ENCODE assay signal across 37 cellular contexts in genomic region chr5:82319192-82319591, GRCh38.
"Had no signal": no experiment of that assay in that cellular context is flagged by ENCODE, and none has a peak within 500 bp of the region (broad histone marks: within the 10 kb centered on the region; RNA-seq: fewer than 3 reads in every experiment).

No MANE protein-coding gene starts in this region.

- H3K9me3 ChIP-seq: ascending aorta had no signal

- H3K36me3 ChIP-seq: ascending aorta, cardiac muscle cell had no signal

- H3K4me1 Mint-ChIP-seq: activated B cell treated with CpG ODN at 0.5 μM for 24 hours; activated CD4-positive, alpha-beta memory T cell treated with anti-CD3 and anti-CD28 coated beads, Interleukin-2, amount 10 ng/mL, durations not matched to agents 7 days and 5 days; activated CD4-positive, alpha-beta T cell treated with anti-CD3 and anti-CD28 coated beads for 36 hours; activated CD4-positive, alpha-beta T cell treated with anti-CD3 and anti-CD28 coated beads, Interleukin-2, amount 10 ng/mL, durations not matched to agents 7 days and 5 days; activated naive CD4-positive, alpha-beta T cell treated with anti-CD3 and anti-CD28 coated beads, Interleukin-2, amount 10 ng/mL, durations not matched to agents 7 days and 5 days; activated naive CD4-positive, alpha-beta T cell treated with anti-CD3 and anti-CD28 coated beads, Interleukin-2, amount 50 U/mL, for 24 hours; activated naive CD8-positive, alpha-beta T cell treated with anti-CD3 and anti-CD28 coated beads, Interleukin-2, amount 50 U/mL, for 24 hours; central memory CD8-positive, alpha-beta T cell had no signal

- ATAC-seq: activated CD4-positive, alpha-beta T cell treated with anti-CD3 and anti-CD28 coated beads for 36 hours; activated CD8-positive, alpha-beta memory T cell treated with anti-CD3 and anti-CD28 coated beads, Interleukin-2, amount 10 ng/mL, durations not matched to agents 7 days and 5 days; activated CD8-positive, alpha-beta T cell treated with anti-CD3 and anti-CD28 coated beads, Interleukin-2, amount 10 ng/mL, durations not matched to agents 7 days and 5 days; activated naive CD8-positive, alpha-beta T cell treated with anti-CD3 and anti-CD28 coated beads, Interleukin-2, amount 50 U/mL, for 24 hours had no signal

- H3K4me3 Mint-ChIP-seq: activated B cell treated with CpG ODN at 0.5 μM for 24 hours; activated CD4-positive, alpha-beta memory T cell treated with anti-CD3 and anti-CD28 coated beads, Interleukin-2, amount 10 ng/mL, durations not matched to agents 7 days and 5 days; activated CD4-positive, alpha-beta T cell treated with anti-CD3 and anti-CD28 coated beads for 36 hours; activated CD4-positive, alpha-beta T cell treated with anti-CD3 and anti-CD28 coated beads, Interleukin-2, amount 10 ng/mL, durations not matched to agents 7 days and 5 days; activated CD8-positive, alpha-beta memory T cell treated with anti-CD3 and anti-CD28 coated beads, Interleukin-2, amount 10 ng/mL, durations not matched to agents 7 days and 5 days; activated CD8-positive, alpha-beta T cell treated with anti-CD3 and anti-CD28 coated beads, Interleukin-2, amount 10 ng/mL, durations not matched to agents 7 days and 5 days; activated naive CD4-positive, alpha-beta T cell treated with anti-CD3 and anti-CD28 coated beads, Interleukin-2, amount 10 ng/mL, durations not matched to agents 7 days and 5 days; activated naive CD4-positive, alpha-beta T cell treated with anti-CD3 and anti-CD28 coated beads, Interleukin-2, amount 50 U/mL, for 24 hours; activated naive CD8-positive, alpha-beta T cell; activated naive CD8-positive, alpha-beta T cell treated with anti-CD3 and anti-CD28 coated beads, Interleukin-2, amount 10 ng/mL, durations not matched to agents 7 days and 5 days; activated naive CD8-positive, alpha-beta T cell treated with anti-CD3 and anti-CD28 coated beads, Interleukin-2, amount 50 U/mL, for 24 hours; activated T-cell treated with anti-CD3 and anti-CD28 coated beads, Interleukin-2, amount 50 U/mL, for 24 hours; brain; central memory CD8-positive, alpha-beta T cell; T-helper 1 cell treated with Interleukin-12 subunit alpha and Interleukin-12 subunit beta and Interleukin-4 antibody, amounts not matched to agents 30 μg/mL and 1 μg/mL, for 36 hours; T-helper 2 cell treated with Interferon-gamma antibody and Interleukin-4, amounts not matched to agents 5 μg/mL and 100 μg/mL, for 36 hours had no signal

- H3K36me3 Mint-ChIP-seq: activated CD8-positive, alpha-beta memory T cell treated with anti-CD3 and anti-CD28 coated beads, Interleukin-2, amount 10 ng/mL, durations not matched to agents 7 days and 5 days; activated naive CD4-positive, alpha-beta T cell treated with anti-CD3 and anti-CD28 coated beads, Interleukin-2, amount 10 ng/mL, durations not matched to agents 7 days and 5 days; activated naive CD4-positive, alpha-beta T cell treated with anti-CD3 and anti-CD28 coated beads, Interleukin-2, amount 50 U/mL, for 24 hours had no signal

- H3K4me3 ChIP-seq: ascending aorta, cardiac muscle cell had no signal

- FAIRE-seq: bronchial epithelial cell, TTC549 had no signal

- H3K27ac ChIP-seq: ascending aorta, cardiac muscle cell, VCaP had no signal

- H3K9me3 Mint-ChIP-seq: activated B cell treated with CpG ODN at 0.5 μM for 24 hours; activated CD4-positive, alpha-beta memory T cell treated with anti-CD3 and anti-CD28 coated beads, Interleukin-2, amount 10 ng/mL, durations not matched to agents 7 days and 5 days; activated CD4-positive, alpha-beta T cell treated with anti-CD3 and anti-CD28 coated beads, Interleukin-2, amount 10 ng/mL, durations not matched to agents 7 days and 5 days; activated naive CD4-positive, alpha-beta T cell treated with anti-CD3 and anti-CD28 coated beads, Interleukin-2, amount 10 ng/mL, durations not matched to agents 7 days and 5 days; activated naive CD4-positive, alpha-beta T cell treated with anti-CD3 and anti-CD28 coated beads, Interleukin-2, amount 50 U/mL, for 24 hours; activated naive CD8-positive, alpha-beta T cell treated with anti-CD3 and anti-CD28 coated beads, Interleukin-2, amount 50 U/mL, for 24 hours; activated T-cell treated with anti-CD3 and anti-CD28 coated beads, Interleukin-2, amount 50 U/mL, for 24 hours; activated T-helper 2 cell treated with anti-CD3 and anti-CD28 coated beads, Interferon-gamma antibody, Interleukin-2, Interleukin-4, amounts not matched to agents 10 μg/mL and 5 μg/mL and 100 μg/mL, durations not matched to agents 14 hours and 24 hours and 36 hours; T-helper 2 cell treated with Interferon-gamma antibody and Interleukin-4, amounts not matched to agents 5 μg/mL and 100 μg/mL, for 36 hours had no signal

- DNase-seq: activated B cell treated with CpG ODN at 0.5 μM for 24 hours; activated CD4-positive, alpha-beta memory T cell treated with anti-CD3 and anti-CD28 coated beads, Interleukin-2, amount 10 ng/mL, durations not matched to agents 7 days and 5 days; activated CD4-positive, alpha-beta T cell treated with anti-CD3 and anti-CD28 coated beads for 36 hours; activated CD4-positive, alpha-beta T cell treated with anti-CD3 and anti-CD28 coated beads for 48 hours; activated CD4-positive, alpha-beta T cell treated with anti-CD3 and anti-CD28 coated beads, Interleukin-2, amount 10 ng/mL, durations not matched to agents 7 days and 5 days; activated CD4-positive, alpha-beta T cell treated with anti-CD3 and anti-CD28 coated beads, Interleukin-2, amount 50 U/mL, for 48 hours; activated CD4-positive, CD25-positive, alpha-beta regulatory T cell treated with anti-CD3 and anti-CD28 coated beads, Interleukin-2, amount 50 U/mL, for 72 hours; activated CD8-positive, alpha-beta memory T cell treated with anti-CD3 and anti-CD28 coated beads for 24 hours; activated CD8-positive, alpha-beta memory T cell treated with anti-CD3 and anti-CD28 coated beads, Interleukin-2, amount 10 ng/mL, durations not matched to agents 7 days and 5 days; activated CD8-positive, alpha-beta memory T cell treated with anti-CD3 and anti-CD28 coated beads, Interleukin-2, amount 50 U/mL, for 48 hours; activated CD8-positive, alpha-beta T cell treated with anti-CD3 and anti-CD28 coated beads, Interleukin-2, amount 10 ng/mL, durations not matched to agents 7 days and 5 days; activated effector memory CD4-positive, alpha-beta T cell treated with Interleukin-2 at 50 U/mL for 16 hours; activated gamma-delta T cell; activated naive CD4-positive, alpha-beta T cell treated with anti-CD3 and anti-CD28 coated beads, Interleukin-2, amount 10 ng/mL, durations not matched to agents 7 days and 5 days; activated naive CD4-positive, alpha-beta T cell treated with Interleukin-2 at 50 U/mL for 16 hours; activated naive CD8-positive, alpha-beta T cell treated with anti-CD3 and anti-CD28 coated beads, Interleukin-2, amount 10 ng/mL, durations not matched to agents 7 days and 5 days; activated naive CD8-positive, alpha-beta T cell treated with anti-CD3 and anti-CD28 coated beads, Interleukin-2, amount 50 U/mL, for 24 hours; activated T-cell treated with anti-CD3 and anti-CD28 coated beads, Interleukin-2, amount 50 U/mL, for 24 hours; activated T-cell treated with anti-CD3 and anti-CD28 coated beads, Interleukin-2, amount 50 U/mL, for 48 hours; amygdala; anterior cingulate cortex; caudate nucleus; cerebellar nuclear complex; T-helper 2 cell; T-helper 9 cell had no signal

- H3K27ac Mint-ChIP-seq: activated B cell treated with CpG ODN at 0.5 μM for 24 hours; activated CD4-positive, alpha-beta memory T cell treated with anti-CD3 and anti-CD28 coated beads, Interleukin-2, amount 10 ng/mL, durations not matched to agents 7 days and 5 days; activated CD4-positive, alpha-beta T cell treated with anti-CD3 and anti-CD28 coated beads for 36 hours; activated CD4-positive, alpha-beta T cell treated with anti-CD3 and anti-CD28 coated beads, Interleukin-2, amount 10 ng/mL, durations not matched to agents 7 days and 5 days; activated CD8-positive, alpha-beta memory T cell treated with anti-CD3 and anti-CD28 coated beads, Interleukin-2, amount 10 ng/mL, durations not matched to agents 7 days and 5 days; activated CD8-positive, alpha-beta T cell treated with anti-CD3 and anti-CD28 coated beads, Interleukin-2, amount 10 ng/mL, durations not matched to agents 7 days and 5 days; activated naive CD4-positive, alpha-beta T cell treated with anti-CD3 and anti-CD28 coated beads, Interleukin-2, amount 10 ng/mL, durations not matched to agents 7 days and 5 days; activated naive CD4-positive, alpha-beta T cell treated with anti-CD3 and anti-CD28 coated beads, Interleukin-2, amount 50 U/mL, for 24 hours; activated naive CD8-positive, alpha-beta T cell; activated naive CD8-positive, alpha-beta T cell treated with anti-CD3 and anti-CD28 coated beads, Interleukin-2, amount 10 ng/mL, durations not matched to agents 7 days and 5 days; activated naive CD8-positive, alpha-beta T cell treated with anti-CD3 and anti-CD28 coated beads, Interleukin-2, amount 50 U/mL, for 24 hours; activated T-cell treated with anti-CD3 and anti-CD28 coated beads, Interleukin-2, amount 50 U/mL, for 24 hours; activated T-helper 2 cell treated with anti-CD3 and anti-CD28 coated beads, Interferon-gamma antibody, Interleukin-2, Interleukin-4, amounts not matched to agents 10 μg/mL and 5 μg/mL and 100 μg/mL, durations not matched to agents 14 hours and 24 hours and 36 hours; brain; T-helper 1 cell treated with Interleukin-12 subunit alpha and Interleukin-12 subunit beta and Interleukin-4 antibody, amounts not matched to agents 30 μg/mL and 1 μg/mL, for 36 hours; T-helper 2 cell treated with Interferon-gamma antibody and Interleukin-4, amounts not matched to agents 5 μg/mL and 100 μg/mL, for 36 hours had no signal

- H3K27me3 ChIP-seq: ascending aorta, cardiac muscle cell had no signal
